30 cellular contexts compared by ENCODE assay signal in genomic region chr12:6836851-6837250, GRCh38. TPM values are rescaled to one million over a fixed set of nuclear protein-coding genes. Genes with fewer than 3 reads are reported as not detected.
"Had no signal": no experiment of that assay in that cellular context is flagged by ENCODE, and none has a peak within 500 bp of the region (broad histone marks: within the 10 kb centered on the region; RNA-seq: fewer than 3 reads in every experiment).

No MANE protein-coding gene starts in this region.

- H3K9me3 ChIP-seq: esophagus muscularis mucosa, gastrocnemius medialis had no signal

- DNase-seq: activated B cell treated with CpG ODN at 0.5 μM for 24 hours; activated CD4-positive, alpha-beta T cell treated with anti-CD3 and anti-CD28 coated beads for 48 hours; activated CD4-positive, alpha-beta T cell treated with anti-CD3 and anti-CD28 coated beads, Interleukin-2, amount 50 U/mL, for 1 hour; activated CD4-positive, alpha-beta T cell treated with anti-CD3 and anti-CD28 coated beads, Interleukin-2, amount 50 U/mL, for 48 hours; activated CD8-positive, alpha-beta memory T cell treated with anti-CD3 and anti-CD28 coated beads for 24 hours; activated CD8-positive, alpha-beta T cell treated with anti-CD3 and anti-CD28 coated beads for 36 hours; activated effector memory CD4-positive, alpha-beta T cell treated with Interleukin-2 at 50 U/mL for 16 hours; activated gamma-delta T cell treated with Interleukin-2 at 50 U/mL for 16 hours; activated naive CD4-positive, alpha-beta T cell treated with anti-CD3 and anti-CD28 coated beads, Interleukin-2, amount 50 U/mL, for 16 hours; activated naive CD4-positive, alpha-beta T cell treated with Interleukin-2 at 50 U/mL for 16 hours; activated T-cell treated with anti-CD3 and anti-CD28 coated beads, Interleukin-2, amount 50 U/mL, for 4 hours; amniotic stem cell; anterior cingulate cortex; brain microvascular endothelial cell; dorsolateral prefrontal cortex; effector memory CD4-positive, alpha-beta T cell; endodermal cell; erythroblast; foreskin keratinocyte; gastrocnemius medialis; glutamatergic neuron; T-helper 1 cell; T-helper 17 cell; T1000 had no signal

- H3K4me1 ChIP-seq: foreskin keratinocyte, gastrocnemius medialis had no signal

- H3K27ac ChIP-seq: brain microvascular endothelial cell, coronary artery, dorsolateral prefrontal cortex, esophagus muscularis mucosa, foreskin keratinocyte, gastrocnemius medialis, VCaP had no signal

- ATAC-seq: activated CD4-positive, CD25-positive, alpha-beta regulatory T cell treated with anti-CD3 and anti-CD28 coated beads, Interleukin-2, amount 50 U/mL, for 24 hours; activated CD8-positive, alpha-beta T cell treated with anti-CD3 and anti-CD28 coated beads for 36 hours; activated T-cell treated with anti-CD3 and anti-CD28 coated beads, Interleukin-2, amount 50 U/mL, for 4 hours; activated T-helper 17 cell treated with anti-CD3 and anti-CD28 coated beads, Interleukin-2, amount 50 U/mL, for 72 hours; foreskin keratinocyte; gastrocnemius medialis; T-helper 17 cell had no signal

- H3K4me3 ChIP-seq: coronary artery, dorsolateral prefrontal cortex, esophagus muscularis mucosa, gastrocnemius medialis had no signal

- H3K36me3 ChIP-seq: gastrocnemius medialis had no signal

- H3K27me3 ChIP-seq: brain microvascular endothelial cell, dorsolateral prefrontal cortex, esophagus muscularis mucosa, foreskin keratinocyte, gastrocnemius medialis had no signal

RNA-seq across cellular contexts. Expression of gene GNB3, which starts 3.9 kb away (rescaled TPM):
- total RNA-seq: gastrocnemius medialis had no signal

RNA-seq across cellular contexts. Expression of gene P3H3, which starts 8.6 kb away (rescaled TPM):
- total RNA-seq: activated B cell treated with CpG ODN at 0.5 μM for 24 hours had no signal

RNA-seq across cellular contexts. Expression of gene GPR162, which starts 15.2 kb away (rescaled TPM):
- total RNA-seq: activated B cell treated with CpG ODN at 0.5 μM for 24 hours, bronchial epithelial cell had no signal
